ENCODE assay signal across 22 cellular contexts in the genomic region with DNA sequence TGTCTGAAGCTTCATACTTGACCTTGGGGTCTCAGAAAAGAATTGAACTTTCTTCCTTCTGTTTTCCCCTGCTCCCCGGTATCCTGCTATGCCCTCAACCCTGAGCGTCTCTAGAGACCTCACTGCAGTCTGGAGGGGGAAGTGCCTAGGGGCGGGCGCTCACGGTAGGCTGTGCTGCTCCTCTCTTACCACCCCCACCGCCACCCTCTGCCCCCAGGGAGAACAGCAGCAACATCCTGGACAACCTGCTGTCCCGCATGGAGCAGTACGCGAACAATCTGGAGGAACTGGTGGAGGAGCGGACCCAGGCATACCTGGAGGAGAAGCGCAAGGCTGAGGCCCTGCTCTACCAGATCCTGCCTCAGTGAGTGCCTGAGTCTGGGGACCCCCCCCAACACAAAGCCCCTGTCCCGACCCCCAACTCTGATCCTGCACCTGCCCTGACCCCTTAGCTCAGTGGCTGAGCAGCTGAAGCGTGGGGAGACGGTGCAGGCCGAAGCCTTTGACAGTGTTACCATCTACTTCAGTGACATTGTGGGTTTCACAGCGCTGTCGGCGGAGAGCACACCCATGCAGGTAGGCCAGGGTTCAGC. TPM values are rescaled to one million over a fixed set of nuclear protein-coding genes. Genes with fewer than 3 reads are reported as not detected.
DNase-seq lines count a peak whose midpoint lies in the region; ATAC-seq and TF ChIP-seq lines count a peak whose summit lies in the region.
"Had no signal": no experiment of that assay in that cellular context is flagged by ENCODE, and none has a peak within 500 bp of the region (broad histone marks: within the 10 kb centered on the region; RNA-seq: fewer than 3 reads in every experiment).

No MANE protein-coding gene starts in this region.

- H2BK20ac ChIP-seq in IMR-90 (ENCODE audit: low read depth, low read length): no peak overlapping the region

- in situ Hi-C loops in IMR-90 (cut with MboI; ENCODE audit: low sequenced_read_pairs): no loop called here

- no peak overlapping the region for H2BK120ac ChIP-seq in IMR-90 (ENCODE audit: low read depth, low read length)
- no peak overlapping the region for H2BK120ac ChIP-seq in trophoblast cell (ENCODE audit: insufficient read depth, low read length, poor library complexity)

- DNase-seq in Caco-2: no peak
- DNase-seq in IMR-90: no peak
- DNase-seq in epidermal melanocyte (ENCODE audit: insufficient read length, low spot score): peak; percentile 10
- peak; percentile 47 to 75 for DNase-seq in trophoblast cell
- no peak for DNase-seq in body of pancreas
- DNase-seq in esophagus squamous epithelium (lab: John Stamatoyannopoulos, UW): no peak
- DNase-seq: DMS 273 treated with DMSO at 0.1 percent for 48 hours, DMS79 treated with DMSO at 0.1 percent for 48 hours, HFFc6, MG63, NCI-H1048, NCI-H1417 treated with DMSO at 0.1 percent for 48 hours, NCI-H187, NCI-H446 treated with DMSO at 0.1 percent for 48 hours, NCI-H69, PC-9, RPMI8226, SHP77 had no signal

- no peaks in the 10 kb centered on the region for H3K9me3 Mint-ChIP-seq in Caco-2 (ENCODE audit: unreplicated experiment)
- H3K9me3 Mint-ChIP-seq: HFFc6 had no signal

- WGBS in IMR-90 (ENCODE audit: extremely low coverage in 2 of 2, insufficient read length in 1 of 2), 2 experiments: 75% methylated on average over 2 of the region's 18 CpGs; no CpG with 5 or more reads in 1 of the 2 experiments
- WGBS in trophoblast cell (ENCODE audit: extremely low coverage, insufficient coverage, insufficient read length): no CpG with 5 or more reads among the region's 18 CpGs
- 89 to 92% methylated on average over 6 to 17 of the region's 18 CpGs for WGBS in body of pancreas, 2 donors
- 85 to 87% methylated on average over 9 to 12 of the region's 18 CpGs for WGBS in esophagus squamous epithelium, 2 donors

- H4K12ac ChIP-seq in trophoblast cell (ENCODE audit: low read depth, low read length): no peak overlapping the region

- no peak overlapping the region for H4K5ac ChIP-seq in IMR-90 (ENCODE audit: low read depth, low read length)

- H3K27ac ChIP-seq in IMR-90 (ENCODE audit: insufficient read depth, low read length) (no peak overlapping the region), trophoblast cell (ENCODE audit: low read depth, low read length) (no peak overlapping the region), body of pancreas (no peak overlapping the region), esophagus squamous epithelium (no peak overlapping the region)
- H3K27ac ChIP-seq: PC-9 had no signal

- ATAC-seq in IMR-90 (ENCODE audit: low read depth): no peak
- ATAC-seq in body of pancreas: no peak
- ATAC-seq in GM21367 (IDR thresholded peaks at IDR 0.05; ENCODE audit: unreplicated experiment): no peak
- no peak for ATAC-seq in GM18873 (IDR thresholded peaks at IDR 0.05; ENCODE audit: low FRiP score, unreplicated experiment)
- ATAC-seq: GM12878 had no signal

- no peaks in the 10 kb centered on the region for H3K27me3 Mint-ChIP-seq in Caco-2 (ENCODE audit: insufficient read depth, unreplicated experiment)

- H3K79me1 ChIP-seq in IMR-90 (ENCODE audit: low read depth in 1 of 2, low read length in 2 of 2) (no peaks in the 10 kb centered on the region), trophoblast cell (ENCODE audit: low read length) (no peaks in the 10 kb centered on the region)

- H2BK15ac ChIP-seq in IMR-90 (ENCODE audit: low read depth, low read length): no peak overlapping the region

- dilution Hi-C loops in IMR-90 (cut with HindIII; ENCODE audit: low sequenced_read_pairs, unreplicated experiment): no loop called here

- no peaks in the 10 kb centered on the region; the same call in 1 of the 2 replicates for H4K20me1 ChIP-seq in IMR-90 (ENCODE audit: insufficient read depth, low read length)

- H3K23ac ChIP-seq in IMR-90 (ENCODE audit: low read depth, low read length): no peak overlapping the region
- no peak overlapping the region for H3K23ac ChIP-seq in trophoblast cell (ENCODE audit: low read length)

- H2AFZ ChIP-seq in IMR-90 (replicated peaks; ENCODE audit: low read length, poor library complexity) (no peak overlapping the region), trophoblast cell (ENCODE audit: insufficient read depth, low read length, poor library complexity) (no peak overlapping the region)
- H2AFZ ChIP-seq: PC-9 had no signal

- H3K9me1 ChIP-seq in IMR-90 (ENCODE audit: insufficient read depth, low read length): no peaks in the 10 kb centered on the region

- POLR2A ChIA-PET in Caco-2 (lab: Charles Lee) (no interaction called here), IMR-90 (lab: Charles Lee; ENCODE audit: unreplicated experiment) (no interaction called here)

- H2BK5ac ChIP-seq in IMR-90 (ENCODE audit: low read depth, low read length, poor library complexity, severe bottlenecking) (no peak overlapping the region), trophoblast cell (ENCODE audit: low read depth, low read length, poor library complexity) (no peak overlapping the region)

- no peak overlapping the region for H3K4me2 ChIP-seq in IMR-90 (ENCODE audit: low read depth, low read length)
- H3K4me2 ChIP-seq in trophoblast cell (ENCODE audit: low read length): no peak overlapping the region
- H3K4me2 ChIP-seq: PC-9 had no signal

- no peak overlapping the region for H2BK12ac ChIP-seq in trophoblast cell (ENCODE audit: low read length)

- no peaks in the 10 kb centered on the region for H3K27me3 ChIP-seq in Caco-2 (replicated peaks; ENCODE audit: control insufficient read depth, insufficient read depth, low read length)
- H3K27me3 ChIP-seq in IMR-90 (ENCODE audit: control insufficient read depth, insufficient read depth, low read length): peaks cover 44% of the 10 kb centered on the region
- H3K27me3 ChIP-seq in trophoblast cell (ENCODE audit: insufficient read depth, low read length): no peaks in the 10 kb centered on the region
- H3K27me3 ChIP-seq in body of pancreas: no peaks in the 10 kb centered on the region
- no peaks in the 10 kb centered on the region for H3K27me3 ChIP-seq in esophagus squamous epithelium
- H3K27me3 ChIP-seq: MG63 had no signal

- H3K36me3 Mint-ChIP-seq in Caco-2 (ENCODE audit: insufficient read depth, unreplicated experiment): no peaks in the 10 kb centered on the region

- H3K4me1 Mint-ChIP-seq in Caco-2 (ENCODE audit: low read depth, unreplicated experiment): peaks cover 3% of the 10 kb centered on the region

- H3K36me3 ChIP-seq in Caco-2 (ENCODE audit: control insufficient read depth, insufficient read depth, low read length): no peaks in the 10 kb centered on the region
- H3K36me3 ChIP-seq in IMR-90 (ENCODE audit: control insufficient read depth, insufficient read depth, low read length): no peaks in the 10 kb centered on the region
- H3K36me3 ChIP-seq in trophoblast cell (ENCODE audit: control insufficient read depth in 1 of 2, insufficient read depth in 2 of 2, low read length in 2 of 2): no peaks in the 10 kb centered on the region
- H3K36me3 ChIP-seq in body of pancreas (replicated peaks in 1 of 2; ENCODE audit: insufficient read depth in 1 of 2, low read depth in 2 of 2): no peaks in the 10 kb centered on the region
- peaks cover 0 to 9% (median 0%) of the 10 kb centered on the region in 3 donors for H3K36me3 ChIP-seq in esophagus squamous epithelium
- H3K36me3 ChIP-seq: MG63 had no signal

- no peak overlapping the region for H3K4me3 Mint-ChIP-seq in Caco-2 (ENCODE audit: unreplicated experiment)
- H3K4me3 Mint-ChIP-seq: HFFc6 had no signal

- H3K4me1 ChIP-seq in Caco-2 (no peaks in the 10 kb centered on the region), IMR-90 (ENCODE audit: control insufficient read depth, insufficient read depth, low read length) (no peaks in the 10 kb centered on the region), trophoblast cell (ENCODE audit: control insufficient read depth in 1 of 2, insufficient read depth in 2 of 2, low read length in 2 of 2) (peaks cover 6 to 8% of the 10 kb centered on the region in 2 experiments), body of pancreas (no peaks in the 10 kb centered on the region), esophagus squamous epithelium (peaks cover 0 to 5% (median 0%) of the 10 kb centered on the region in 3 donors)

- no peak for TF ChIP-seq RAD21 in IMR-90 (IDR thresholded peaks at IDR 0.05; ENCODE audit: low read length)

- H3K18ac ChIP-seq in IMR-90 (ENCODE audit: low read depth, low read length): no peak overlapping the region
- no peak overlapping the region for H3K18ac ChIP-seq in trophoblast cell (ENCODE audit: low read length)

- CTCF ChIA-PET in Caco-2 (lab: Charles Lee) (no interaction called here), IMR-90 (lab: Yijun Ruan, JAX) (no interaction called here)

- intact Hi-C loops in Caco-2 (cut with micrococcal nuclease; ENCODE audit: unreplicated experiment): no loop called here
- intact Hi-C loops in IMR-90 (cut with micrococcal nuclease): no loop called here
- intact Hi-C loops in body of pancreas (cut with DNase I): loop anchor here (5.0 kb wide), 1 partner anchor 63 kb away; no protein-coding TSS in a partner anchor
- intact Hi-C loops in esophagus squamous epithelium (cut with DNase I): no loop called here

- no peak overlapping the region for H3K56ac ChIP-seq in IMR-90 (ENCODE audit: extremely low read depth, insufficient read depth, low read length)

- H4K91ac ChIP-seq in IMR-90 (ENCODE audit: insufficient read depth, low read depth, low read length) (no peak overlapping the region), trophoblast cell (ENCODE audit: low read depth, low read length) (no peak overlapping the region)

- H3K79me2 ChIP-seq in trophoblast cell (ENCODE audit: control insufficient read depth, insufficient read depth, low read length, poor library complexity): no peaks in the 10 kb centered on the region

- H2AK9ac ChIP-seq in IMR-90 (replicated peaks; ENCODE audit: low read depth, low read length, poor library complexity): peak overlapping the region; percentile 16

- H3K4ac ChIP-seq in IMR-90 (ENCODE audit: low read depth, low read length): no peak overlapping the region
- no peak overlapping the region for H3K4ac ChIP-seq in trophoblast cell (ENCODE audit: low read depth, low read length)

- H4K8ac ChIP-seq in IMR-90 (ENCODE audit: low read depth in 2 of 2, low read length in 2 of 2) (no peak overlapping the region), trophoblast cell (ENCODE audit: low read depth, low read length) (no peak overlapping the region)

- H3K4me3 ChIP-seq in Caco-2 (ENCODE audit: low read depth, low read length) (no peak overlapping the region), IMR-90 (ENCODE audit: insufficient read depth, low read depth, low read length) (no peak overlapping the region), trophoblast cell (ENCODE audit: low read depth, low read length) (no peak overlapping the region), body of pancreas (no peak overlapping the region), esophagus squamous epithelium (no peak overlapping the region)
- H3K4me3 ChIP-seq: GM12878, MG63, PC-9 had no signal

- no peaks in the 10 kb centered on the region for H3K9me3 ChIP-seq in Caco-2
- no peaks in the 10 kb centered on the region for H3K9me3 ChIP-seq in IMR-90 (ENCODE audit: control insufficient read depth, insufficient read depth, low read length)
- no peaks in the 10 kb centered on the region for H3K9me3 ChIP-seq in trophoblast cell (ENCODE audit: insufficient read depth, low read depth, low read length)
- H3K9me3 ChIP-seq in body of pancreas: no peaks in the 10 kb centered on the region
- H3K9me3 ChIP-seq in esophagus squamous epithelium: no peaks in the 10 kb centered on the region
- H3K9me3 ChIP-seq: MG63 had no signal

- TF ChIP-seq POLR2A in IMR-90 (IDR thresholded peaks at IDR 0.05; ENCODE audit: low read depth, low read length) (no peak), body of pancreas (IDR thresholded peaks at IDR 0.05) (no peak), esophagus squamous epithelium (IDR thresholded peaks at IDR 0.05) (no peak)

- BruUV-seq in Caco-2 (replicated peaks; lab: Mats Ljungman, UMichigan) (no TSS peak), IMR-90 (replicated peaks; lab: Mats Ljungman, UMichigan) (no TSS peak)

- H3K9ac ChIP-seq in IMR-90 (ENCODE audit: low read depth, low read length) (no peak overlapping the region), trophoblast cell (ENCODE audit: low read length) (no peak overlapping the region)

- H2AK5ac ChIP-seq in IMR-90 (ENCODE audit: low read depth, low read length): no peak overlapping the region
- H2AK5ac ChIP-seq in trophoblast cell (ENCODE audit: low read length): no peak overlapping the region

- TF ChIP-seq CTCF in Caco-2 (IDR thresholded peaks at IDR 0.05; ENCODE audit: insufficient read depth in 1 of 2, low read depth in 1 of 2, low read length in 1 of 2, severe bottlenecking in 1 of 2, unreplicated experiment in 1 of 2): no peak
- TF ChIP-seq CTCF in IMR-90 (conservative IDR thresholded peaks at IDR 0.05; ENCODE audit: low read depth, low read length): no peak
- TF ChIP-seq CTCF in body of pancreas (IDR thresholded peaks at IDR 0.05): no peak
- no peak for TF ChIP-seq CTCF in esophagus squamous epithelium (IDR thresholded peaks at IDR 0.05)

- no peak overlapping the region for H3K14ac ChIP-seq in IMR-90 (replicated peaks; ENCODE audit: low read depth, low read length)
- H3K14ac ChIP-seq in trophoblast cell (ENCODE audit: low read length): no peak overlapping the region

- H3K27ac Mint-ChIP-seq in Caco-2 (ENCODE audit: unreplicated experiment): peak overlapping the region; percentile 8
- H3K27ac Mint-ChIP-seq: HFFc6 had no signal

RNA-seq across cellular contexts. Expression of gene NPR1, which starts 10.3 kb away (rescaled TPM):
- total RNA-seq in Caco-2 (2022) (1.4 and 2.0 TPM in 2 replicates), IMR-90 (2012; rRNA removed) (not detected in 2 replicates), body of pancreas (10 to 100 TPM; 11.7 to 16.5 TPM), esophagus squamous epithelium (10 to 100 TPM in 2 of 4 donors, 1 to 10 TPM in 2; 1.8 to 15.6 (median 6.4) TPM)
- 0.02 and 0.03 TPM in 2 replicates for polyA plus RNA-seq in IMR-90 (2012; rRNA removed)
- 0.02 TPM in 1 of 2 replicates, not detected in the other for polyA plus RNA-seq in IMR-90 (2012; cell fraction: cytosol; rRNA removed)
- 0.08 and 0.09 TPM in 2 replicates for polyA plus RNA-seq in IMR-90 (2012; cell fraction: nucleus; rRNA removed; ENCODE audit: low replicate concordance)
- polyA plus RNA-seq in trophoblast cell (2013): 0.14 and 0.16 TPM in 2 replicates
- total RNA-seq: LHCN-M2 had no signal

RNA-seq across cellular contexts. Expression of gene ILF2, which starts 18.0 kb away (rescaled TPM):
- total RNA-seq in Caco-2 (2022) (287 and 289 TPM in 2 replicates), IMR-90 (2012; rRNA removed) (405 and 504 TPM in 2 replicates), body of pancreas (10 to 100 TPM; 57.7 to 59.1 TPM), esophagus squamous epithelium (100 to 1,000 TPM in 3 of 4 donors, 10 to 100 TPM in 1; 78.0 to 166 (median 130) TPM)
- polyA plus RNA-seq in IMR-90 (2012; rRNA removed): 269 and 273 TPM in 2 replicates
- polyA plus RNA-seq in IMR-90 (2012; cell fraction: cytosol; rRNA removed): 87.2 and 161 TPM in 2 replicates
- 43.3 and 169 TPM in 2 replicates for polyA plus RNA-seq in IMR-90 (2012; cell fraction: nucleus; rRNA removed; ENCODE audit: low replicate concordance)
- 244 and 253 TPM in 2 replicates for polyA plus RNA-seq in trophoblast cell (2013)

RNA-seq across cellular contexts. Expression of gene SNAPIN, which starts 30.3 kb away (rescaled TPM):
- total RNA-seq in Caco-2 (2022) (32.8 and 34.1 TPM in 2 replicates), IMR-90 (2012; rRNA removed) (37.2 and 40.9 TPM in 2 replicates), body of pancreas (10 to 100 TPM; 21.8 to 23.7 TPM), esophagus squamous epithelium (10 to 100 TPM; 39.9 to 61.2 (median 51.1) TPM)
- 37.4 and 39.1 TPM in 2 replicates for polyA plus RNA-seq in IMR-90 (2012; rRNA removed)
- polyA plus RNA-seq in IMR-90 (2012; cell fraction: cytosol; rRNA removed): 47.1 and 71.5 TPM in 2 replicates
- polyA plus RNA-seq in IMR-90 (2012; cell fraction: nucleus; rRNA removed; ENCODE audit: low replicate concordance): 16.6 and 34.9 TPM in 2 replicates
- polyA plus RNA-seq in trophoblast cell (2013): 29.2 and 31.4 TPM in 2 replicates

RNA-seq across cellular contexts. Expression of gene INTS3, which starts 39.0 kb away (rescaled TPM):
- 39.0 and 43.4 TPM in 2 replicates for total RNA-seq in Caco-2 (2022)
- 28.1 and 33.5 TPM in 2 replicates for total RNA-seq in IMR-90 (2012; rRNA removed)
- 53.9 and 59.4 TPM in 2 replicates for polyA plus RNA-seq in IMR-90 (2012; rRNA removed)
- 27.3 and 29.3 TPM in 2 replicates for polyA plus RNA-seq in IMR-90 (2012; cell fraction: cytosol; rRNA removed)
- 367 and 440 TPM in 2 replicates for polyA plus RNA-seq in IMR-90 (2012; cell fraction: nucleus; rRNA removed; ENCODE audit: low replicate concordance)
- polyA plus RNA-seq in trophoblast cell (2013): 24.2 and 25.1 TPM in 2 replicates
- total RNA-seq in body of pancreas: 10 to 100 TPM; 25.4 to 33.3 TPM
- total RNA-seq in esophagus squamous epithelium: 10 to 100 TPM; 24.6 to 27.9 (median 26.2) TPM

RNA-seq across cellular contexts. Expression of gene CHTOP, which starts 55.0 kb away (rescaled TPM):
- total RNA-seq in Caco-2 (2022): 85.1 and 90.6 TPM in 2 replicates
- 33.9 and 38.9 TPM in 2 replicates for total RNA-seq in IMR-90 (2012; rRNA removed)
- 49.3 and 50.8 TPM in 2 replicates for polyA plus RNA-seq in IMR-90 (2012; rRNA removed)
- polyA plus RNA-seq in IMR-90 (2012; cell fraction: cytosol; rRNA removed): 35.0 and 80.4 TPM in 2 replicates
- polyA plus RNA-seq in IMR-90 (2012; cell fraction: nucleus; rRNA removed; ENCODE audit: low replicate concordance): 34.8 and 95.9 TPM in 2 replicates
- polyA plus RNA-seq in trophoblast cell (2013): 72.8 and 73.0 TPM in 2 replicates
- total RNA-seq in body of pancreas: 10 to 100 TPM; 62.3 to 68.0 TPM
- total RNA-seq in esophagus squamous epithelium: 10 to 100 TPM; 35.0 to 58.9 (median 47.3) TPM

Comparison
In these comparisons a context has a peak if more than half of its experiments do, and no peak if none do; other contexts are left out.
1. DNase-seq: peak in epidermal melanocyte (single experiment) and trophoblast cell (2 of 2); none in Caco-2 (0 of 2), IMR-90 (single experiment), body of pancreas (0 of 4) and esophagus squamous epithelium (single experiment).